Comparison of ENCODE assay signal across 13 cellular contexts in genomic region chr16:89471225-89471624, GRCh38. TPM values are rescaled to one million over a fixed set of nuclear protein-coding genes. Genes with fewer than 3 reads are reported as not detected.
DNase-seq lines count a peak whose midpoint lies in the region; ATAC-seq and TF ChIP-seq lines count a peak whose summit lies in the region.
"Had no signal": no experiment of that assay in that cellular context is flagged by ENCODE, and none has a peak within 500 bp of the region (broad histone marks: within the 10 kb centered on the region; RNA-seq: fewer than 3 reads in every experiment).

No MANE protein-coding gene starts in this region.

- no TSS peak for BruUV-seq in Calu3 (replicated peaks; lab: Mats Ljungman, UMichigan)

- H3K27ac Mint-ChIP-seq in progenitor cell of endocrine pancreas (peak overlapping the region; percentile 37), Calu3 (ENCODE audit: unreplicated experiment) (no peak overlapping the region)

- H3K9me3 Mint-ChIP-seq in progenitor cell of endocrine pancreas (ENCODE audit: low read depth) (no peaks in the 10 kb centered on the region), Calu3 (ENCODE audit: low read depth, unreplicated experiment) (no peaks in the 10 kb centered on the region)
- H3K9me3 Mint-ChIP-seq: activated naive CD8-positive, alpha-beta T cell treated with anti-CD3 and anti-CD28 coated beads, Interleukin-2, amount 50 U/mL, for 24 hours; naive B cell had no signal

- TF ChIP-seq CTCF in progenitor cell of endocrine pancreas (IDR thresholded peaks at IDR 0.05; ENCODE audit: unreplicated experiment), result no peak
- TF ChIP-seq CTCF in Calu3 (IDR thresholded peaks at IDR 0.05; ENCODE audit: unreplicated experiment), result no peak

- H3K4me3 Mint-ChIP-seq in progenitor cell of endocrine pancreas (ENCODE audit: low read depth) (no peak overlapping the region), Calu3 (ENCODE audit: low read depth, unreplicated experiment) (no peak overlapping the region)
- H3K4me3 Mint-ChIP-seq: activated naive CD8-positive, alpha-beta T cell treated with anti-CD3 and anti-CD28 coated beads, Interleukin-2, amount 50 U/mL, for 24 hours had no signal

- intact Hi-C loops in Calu3 (cut with micrococcal nuclease; ENCODE audit: unreplicated experiment), result no loop called here

- DNase-seq in ELF-1 (ENCODE audit: low read depth, low spot score) (peak; percentile 41), fibroblast of gingiva (ENCODE audit: low read depth) (peak; percentile 74), progenitor cell of endocrine pancreas (ENCODE audit: low spot score, unreplicated experiment) (no peak), amniotic stem cell (lab: John Stamatoyannopoulos, UW) (no peak), NCI-H2107 treated with DMSO at 0.1 percent for 48 hours (lab: John Stamatoyannopoulos, UW; ENCODE audit: unreplicated experiment) (no peak), Calu3 (no peak)
- DNase-seq in stimulated activated CD4-positive, alpha-beta T cell treated with anti-CD3 and anti-CD28 coated beads, Interleukin-4, amount 100 ng/mL, for 4 hours, result no peak
- DNase-seq: activated CD4-positive, CD25-positive, alpha-beta regulatory T cell treated with anti-CD3 and anti-CD28 coated beads, Interleukin-2, amount 50 U/mL, for 72 hours; activated naive CD8-positive, alpha-beta T cell treated with anti-CD3 and anti-CD28 coated beads, Interleukin-2, amount 50 U/mL, for 24 hours; GF-D8; naive B cell had no signal

- H3K27me3 Mint-ChIP-seq in progenitor cell of endocrine pancreas, result no peaks in the 10 kb centered on the region
- no peaks in the 10 kb centered on the region for H3K27me3 Mint-ChIP-seq in Calu3 (ENCODE audit: unreplicated experiment)
- H3K27me3 Mint-ChIP-seq: activated naive CD8-positive, alpha-beta T cell treated with anti-CD3 and anti-CD28 coated beads, Interleukin-2, amount 50 U/mL, for 24 hours; naive B cell had no signal

- H3K4me1 Mint-ChIP-seq in progenitor cell of endocrine pancreas (ENCODE audit: low read depth) (peaks cover 30% of the 10 kb centered on the region), Calu3 (ENCODE audit: low read depth, unreplicated experiment) (peaks cover 48% of the 10 kb centered on the region)

- CTCF ChIA-PET in Calu3 (lab: Charles Lee), result interaction anchor here (0.9 kb wide), 1 partner anchor 10 kb away, joined by 4 read pairs; no protein-coding TSS in a partner anchor

- ATAC-seq in SK-N-SH treated with all-trans-retinoic acid at 6 μM for 48 hours, result peak; percentile 95
- ATAC-seq: activated naive CD8-positive, alpha-beta T cell treated with anti-CD3 and anti-CD28 coated beads, Interleukin-2, amount 50 U/mL, for 24 hours; Panc1 had no signal

- H3K36me3 Mint-ChIP-seq in progenitor cell of endocrine pancreas (ENCODE audit: insufficient read depth), result peaks cover 4% of the 10 kb centered on the region
- H3K36me3 Mint-ChIP-seq in Calu3 (ENCODE audit: insufficient read depth, unreplicated experiment), result peaks cover 53% of the 10 kb centered on the region

TF ChIP-seq in SK-N-SH treated with all-trans-retinoic acid at 6 μM for 48 hours, 23 proteins besides CTCF, POLR2A, EP300 and RAD21 (continues in another document):
- TF ChIP-seq CSRNP3 (CRISPR knock-in tag; IDR thresholded peaks at IDR 0.05), result no peak
- no peak for TF ChIP-seq ZNF8 (CRISPR knock-in tag; IDR thresholded peaks at IDR 0.05)
- no peak for TF ChIP-seq TSHZ2 (CRISPR knock-in tag; IDR thresholded peaks at IDR 0.05)
- TF ChIP-seq ZFP3 (CRISPR knock-in tag; IDR thresholded peaks at IDR 0.05), result no peak
- no peak for TF ChIP-seq ZC3H10 (CRISPR knock-in tag; IDR thresholded peaks at IDR 0.05)
- no peak for TF ChIP-seq GLIS3 (CRISPR knock-in tag; IDR thresholded peaks at IDR 0.05)
- TF ChIP-seq PATZ1 (CRISPR knock-in tag; IDR thresholded peaks at IDR 0.05; ENCODE audit: borderline replicate concordance), result no peak
- no peak for TF ChIP-seq TCF4 (CRISPR knock-in tag; IDR thresholded peaks at IDR 0.05; ENCODE audit: borderline replicate concordance)
- no peak for TF ChIP-seq ZNF565 (CRISPR knock-in tag; conservative IDR thresholded peaks at IDR 0.05; ENCODE audit: low read depth)
- TF ChIP-seq POU6F1 (CRISPR knock-in tag; IDR thresholded peaks at IDR 0.05; ENCODE audit: borderline replicate concordance, low read depth), result no peak
- no peak for TF ChIP-seq RARB (CRISPR knock-in tag; IDR thresholded peaks at IDR 0.05)
- TF ChIP-seq ESRRG (CRISPR knock-in tag; IDR thresholded peaks at IDR 0.05), result no peak
- no peak for TF ChIP-seq ARNTL (CRISPR knock-in tag; IDR thresholded peaks at IDR 0.05; ENCODE audit: borderline replicate concordance, low read depth)
- TF ChIP-seq ISL1 (CRISPR knock-in tag; IDR thresholded peaks at IDR 0.05), result no peak
- no peak for TF ChIP-seq CSDC2 (CRISPR knock-in tag; IDR thresholded peaks at IDR 0.05)

RNA-seq across cellular contexts. Expression of gene ANKRD11, which starts 19.1 kb away (rescaled TPM):
- total RNA-seq in progenitor cell of endocrine pancreas (178 and 183 TPM in 2 replicates), Calu3 (2022) (227 and 242 TPM in 2 replicates)

RNA-seq across cellular contexts. Expression of gene SPG7, which starts 37.0 kb away (rescaled TPM):
- 183 and 184 TPM in 2 replicates for total RNA-seq in progenitor cell of endocrine pancreas
- total RNA-seq in Calu3 (2022), result 174 and 186 TPM in 2 replicates

Comparison
In these comparisons a context has a peak if more than half of its experiments do, and no peak if none do; other contexts are left out.
1. DNase-seq: peak in ELF-1 (single experiment) and fibroblast of gingiva (single experiment); none in progenitor cell of endocrine pancreas (single experiment), amniotic stem cell (single experiment), NCI-H2107 treated with DMSO at 0.1 percent for 48 hours (single experiment), stimulated activated CD4-positive, alpha-beta T cell treated with anti-CD3 and anti-CD28 coated beads, Interleukin-4, amount 100 ng/mL, for 4 hours (0 of 2) and Calu3 (single experiment).